30 cellular contexts compared by ENCODE assay signal in the genomic region with DNA sequence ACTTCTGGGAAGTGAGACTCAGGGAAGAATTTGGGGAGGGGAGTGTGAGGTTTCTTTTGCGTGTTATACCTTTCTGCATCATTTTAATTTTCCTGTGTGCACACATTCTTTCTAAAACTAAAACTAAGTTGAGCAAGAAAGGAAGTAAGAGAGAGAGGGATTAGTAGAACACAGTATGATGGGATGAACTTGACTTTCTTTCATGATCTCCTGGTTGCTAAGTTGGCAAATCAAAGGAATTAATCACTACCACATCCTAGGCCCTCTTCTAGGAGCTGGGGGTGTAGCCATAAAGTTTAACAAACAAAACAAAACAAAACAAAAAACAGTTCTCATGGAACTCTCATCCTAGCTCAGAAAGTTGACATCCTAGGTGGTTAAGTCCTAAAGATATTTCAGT.
"Had no signal": no experiment of that assay in that cellular context is flagged by ENCODE, and none has a peak within 500 bp of the region (broad histone marks: within the 10 kb centered on the region; RNA-seq: fewer than 3 reads in every experiment).

No MANE protein-coding gene starts in this region.

- H3K4me2 ChIP-seq: neural progenitor cell had no signal

- ATAC-seq: esophagus mucosa, T-cell, upper lobe of right lung had no signal

- H3K27me3 Mint-ChIP-seq: T-cell had no signal

- H3K9ac ChIP-seq: neural progenitor cell, parathyroid adenoma had no signal

- H3K4me3 Mint-ChIP-seq: endodermal cell, mesothelial cell of epicardium, neural progenitor cell, T-cell had no signal

- H3K4me1 ChIP-seq: neural progenitor cell, sigmoid colon, upper lobe of right lung had no signal

- H3K9me3 ChIP-seq: psoas muscle, sigmoid colon, suprapubic skin, upper lobe of right lung had no signal

- DNase-seq: activated CD4-positive, alpha-beta T cell treated with anti-CD3 and anti-CD28 coated beads for 48 hours; activated gamma-delta T cell treated with Interleukin-2 at 50 U/mL for 16 hours; activated T-cell treated with anti-CD3 and anti-CD28 coated beads for 4 hours; amniotic stem cell; brain microvascular endothelial cell; cortex of kidney; endodermal cell; foreskin fibroblast; hippocampal formation; left ventricle myocardium superior; naive B cell; occipital lobe; sigmoid colon; stimulated activated CD4-positive, alpha-beta T cell treated with anti-CD3 and anti-CD28 coated beads, Interleukin-15, amount 100 ng/mL, for 24 hours; stimulated activated CD4-positive, alpha-beta T cell treated with anti-CD3 and anti-CD28 coated beads, Interleukin-2, amount 100 ng/mL, for 24 hours; stimulated activated naive CD4-positive, alpha-beta T cell; T-cell; T-helper 9 cell; upper lobe of right lung had no signal

- H3K27me3 ChIP-seq: brain microvascular endothelial cell, neural progenitor cell, sigmoid colon, suprapubic skin, tibial artery, upper lobe of right lung had no signal

- H2AFZ ChIP-seq: neural progenitor cell, parathyroid adenoma had no signal

- FAIRE-seq: astrocyte, keratinocyte, TTC549 had no signal

- H3K36me3 Mint-ChIP-seq: mesothelial cell of epicardium, neural progenitor cell, T-cell had no signal

- H3K4me1 Mint-ChIP-seq: endodermal cell, mesothelial cell of epicardium, neural progenitor cell had no signal

- H3K36me3 ChIP-seq: brain microvascular endothelial cell, neural progenitor cell, sigmoid colon, suprapubic skin, tibial artery, upper lobe of right lung had no signal

- H3K27ac ChIP-seq: brain microvascular endothelial cell, neural progenitor cell, parathyroid adenoma, psoas muscle, sigmoid colon, tibial artery, upper lobe of right lung, VCaP had no signal

- H3K4me3 ChIP-seq: neural progenitor cell, psoas muscle, sigmoid colon, suprapubic skin, tibial artery, upper lobe of right lung had no signal

- H3K79me2 ChIP-seq: parathyroid adenoma had no signal

- H3K27ac Mint-ChIP-seq: endodermal cell, mesothelial cell of epicardium, neural progenitor cell had no signal

- H3K9me3 Mint-ChIP-seq: neural progenitor cell had no signal
